Comparison of ENCODE assay signal across 20 cellular contexts in genomic region chr6:63447134-63447533, GRCh38.
"Had no signal": no experiment of that assay in that cellular context is flagged by ENCODE, and none has a peak within 500 bp of the region (broad histone marks: within the 10 kb centered on the region; RNA-seq: fewer than 3 reads in every experiment).

No MANE protein-coding gene starts in this region.

- DNase-seq: activated CD4-positive, alpha-beta T cell treated with anti-CD3 and anti-CD28 coated beads, Interleukin-2, amount 10 ng/mL, durations not matched to agents 7 days and 5 days; activated CD8-positive, alpha-beta memory T cell treated with anti-CD3 and anti-CD28 coated beads, Interleukin-2, amount 50 U/mL, for 4 hours; activated effector memory CD4-positive, alpha-beta T cell treated with Interleukin-2 at 50 U/mL for 16 hours; activated naive CD4-positive, alpha-beta T cell treated with anti-CD3 and anti-CD28 coated beads, Interleukin-2, amount 50 U/mL, for 16 hours; activated T-cell treated with anti-CD3 and anti-CD28 coated beads, Interleukin-2, amount 50 U/mL, for 48 hours; dermis blood vessel endothelial cell; effector memory CD4-positive, alpha-beta T cell; esophagus squamous epithelium; hypothalamus; islet precursor cell; naive thymus-derived CD4-positive, alpha-beta T cell; stimulated activated CD4-positive, alpha-beta T cell treated with anti-CD3 and anti-CD28 coated beads, Interleukin-2, amount 100 ng/mL, for 24 hours; stimulated activated naive CD4-positive, alpha-beta T cell treated with Interleukin-2 at 50 U/mL for 16 hours; substantia nigra; tibial artery had no signal

- H3K27ac ChIP-seq: ascending aorta, breast epithelium, esophagus squamous epithelium, neural progenitor cell, prostate gland, tibial artery had no signal

- ATAC-seq: activated CD4-positive, CD25-positive, alpha-beta regulatory T cell treated with anti-CD3 and anti-CD28 coated beads, Interleukin-2, amount 50 U/mL, for 24 hours; naive thymus-derived CD4-positive, alpha-beta T cell had no signal

- H3K9ac ChIP-seq: neural progenitor cell had no signal

- H3K4me3 ChIP-seq: ascending aorta, breast epithelium, esophagus squamous epithelium, neural progenitor cell, prostate gland, tibial artery had no signal

- H3K27me3 ChIP-seq: ascending aorta, breast epithelium, esophagus squamous epithelium, neural progenitor cell, tibial artery had no signal

- H3K4me1 ChIP-seq: ascending aorta, breast epithelium, esophagus squamous epithelium, neural progenitor cell, prostate gland, tibial artery had no signal

- H3K9me3 ChIP-seq: ascending aorta, esophagus squamous epithelium, prostate gland, tibial artery had no signal

- H3K4me2 ChIP-seq: neural progenitor cell had no signal

- H3K36me3 ChIP-seq: ascending aorta, breast epithelium, esophagus squamous epithelium, neural progenitor cell, prostate gland, tibial artery had no signal

- H2AFZ ChIP-seq: neural progenitor cell had no signal
